Comparison of ENCODE assay signal across 1 cellular context in the genomic region with DNA sequence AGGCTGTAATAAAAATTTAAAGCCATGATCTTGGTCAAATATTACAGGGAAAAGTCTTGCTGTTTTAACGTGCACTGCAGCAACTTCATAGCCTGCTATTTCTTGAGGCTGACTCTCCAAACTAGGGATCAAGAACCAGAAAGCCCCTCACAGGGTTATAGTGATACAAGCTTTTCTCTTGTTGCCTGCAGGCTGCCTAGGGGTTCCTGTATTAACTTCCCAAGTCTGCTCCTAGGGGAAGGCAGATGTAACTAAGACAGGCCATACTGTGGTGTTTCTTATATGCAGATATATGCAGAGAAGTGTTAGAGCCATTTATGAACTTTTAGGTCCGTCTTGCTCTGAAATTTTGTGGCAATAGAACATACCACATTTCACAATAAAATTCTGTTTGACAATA.
TF ChIP-seq lines count a peak whose summit lies in the region.

No MANE protein-coding gene starts in this region.

TF ChIP-seq in WTC11, 78 proteins besides CTCF, POLR2A, EP300 and RAD21 (continued from another document):
- TF ChIP-seq, protein P1, sequence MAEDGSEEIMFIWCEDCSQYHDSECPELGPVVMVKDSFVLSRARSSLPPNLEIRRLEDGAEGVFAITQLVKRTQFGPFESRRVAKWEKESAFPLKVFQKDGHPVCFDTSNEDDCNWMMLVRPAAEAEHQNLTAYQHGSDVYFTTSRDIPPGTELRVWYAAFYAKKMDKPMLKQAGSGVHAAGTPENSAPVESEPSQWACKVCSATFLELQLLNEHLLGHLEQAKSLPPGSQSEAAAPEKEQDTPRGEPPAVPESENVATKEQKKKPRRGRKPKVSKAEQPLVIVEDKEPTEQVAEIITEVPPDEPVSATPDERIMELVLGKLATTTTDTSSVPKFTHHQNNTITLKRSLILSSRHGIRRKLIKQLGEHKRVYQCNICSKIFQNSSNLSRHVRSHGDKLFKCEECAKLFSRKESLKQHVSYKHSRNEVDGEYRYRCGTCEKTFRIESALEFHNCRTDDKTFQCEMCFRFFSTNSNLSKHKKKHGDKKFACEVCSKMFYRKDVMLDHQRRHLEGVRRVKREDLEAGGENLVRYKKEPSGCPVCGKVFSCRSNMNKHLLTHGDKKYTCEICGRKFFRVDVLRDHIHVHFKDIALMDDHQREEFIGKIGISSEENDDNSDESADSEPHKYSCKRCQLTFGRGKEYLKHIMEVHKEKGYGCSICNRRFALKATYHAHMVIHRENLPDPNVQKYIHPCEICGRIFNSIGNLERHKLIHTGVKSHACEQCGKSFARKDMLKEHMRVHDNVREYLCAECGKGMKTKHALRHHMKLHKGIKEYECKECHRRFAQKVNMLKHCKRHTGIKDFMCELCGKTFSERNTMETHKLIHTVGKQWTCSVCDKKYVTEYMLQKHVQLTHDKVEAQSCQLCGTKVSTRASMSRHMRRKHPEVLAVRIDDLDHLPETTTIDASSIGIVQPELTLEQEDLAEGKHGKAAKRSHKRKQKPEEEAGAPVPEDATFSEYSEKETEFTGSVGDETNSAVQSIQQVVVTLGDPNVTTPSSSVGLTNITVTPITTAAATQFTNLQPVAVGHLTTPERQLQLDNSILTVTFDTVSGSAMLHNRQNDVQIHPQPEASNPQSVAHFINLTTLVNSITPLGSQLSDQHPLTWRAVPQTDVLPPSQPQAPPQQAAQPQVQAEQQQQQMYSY (CRISPR knock-in tag; IDR thresholded peaks at IDR 0.05), result no peak
- TF ChIP-seq, protein P2, sequence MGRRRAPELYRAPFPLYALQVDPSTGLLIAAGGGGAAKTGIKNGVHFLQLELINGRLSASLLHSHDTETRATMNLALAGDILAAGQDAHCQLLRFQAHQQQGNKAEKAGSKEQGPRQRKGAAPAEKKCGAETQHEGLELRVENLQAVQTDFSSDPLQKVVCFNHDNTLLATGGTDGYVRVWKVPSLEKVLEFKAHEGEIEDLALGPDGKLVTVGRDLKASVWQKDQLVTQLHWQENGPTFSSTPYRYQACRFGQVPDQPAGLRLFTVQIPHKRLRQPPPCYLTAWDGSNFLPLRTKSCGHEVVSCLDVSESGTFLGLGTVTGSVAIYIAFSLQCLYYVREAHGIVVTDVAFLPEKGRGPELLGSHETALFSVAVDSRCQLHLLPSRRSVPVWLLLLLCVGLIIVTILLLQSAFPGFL (CRISPR knock-in tag; IDR thresholded peaks at IDR 0.05; ENCODE audit: borderline replicate concordance), result no peak
- TF ChIP-seq GTF2I (CRISPR knock-in tag; conservative IDR thresholded peaks at IDR 0.05) (no peak), TEAD1 (CRISPR knock-in tag; IDR thresholded peaks at IDR 0.05) (no peak)
TF ChIP-seq in WTC11: peak in this region for 0.
